In the genomic region with DNA sequence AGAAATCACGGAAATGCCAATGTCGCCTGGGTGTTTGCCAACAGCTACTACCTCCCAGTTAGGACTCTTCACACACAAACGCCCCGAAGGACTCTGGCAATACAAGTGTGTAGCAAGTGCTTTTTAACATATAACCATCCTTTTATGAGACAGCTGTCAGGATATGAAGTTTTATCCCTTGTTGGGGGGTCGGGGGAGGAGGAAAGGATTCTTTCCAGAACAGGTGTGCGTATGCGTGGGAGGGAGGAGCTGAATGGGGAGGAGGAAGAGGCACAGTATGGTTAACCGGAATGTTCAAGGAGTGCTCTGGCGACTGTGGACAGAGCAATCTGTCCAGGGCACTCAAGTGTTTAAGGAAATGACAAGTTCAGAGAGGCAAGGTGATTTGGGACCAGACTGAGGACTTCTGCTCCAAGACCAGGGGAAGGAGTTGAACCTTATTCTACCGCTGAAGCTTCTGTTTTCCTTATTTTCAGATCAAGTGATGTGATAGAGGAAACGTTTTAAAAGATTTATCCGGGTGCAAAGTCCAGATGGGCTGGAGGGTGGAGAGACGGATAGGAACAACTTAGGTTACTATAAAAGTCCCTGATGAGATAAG, we compare ENCODE assay signal across 1 cellular context.
A peak's percentile ranks its signal among the peaks of the same experiment; 100 is the strongest.
TF ChIP-seq lines count a peak whose summit lies in the region.

No MANE protein-coding gene starts in this region.

TF ChIP-seq in HepG2, 621 proteins besides CTCF, POLR2A, EP300 and RAD21 (continued from another document):
- no peak for TF ChIP-seq ZSCAN9 (CRISPR knock-in tag; IDR thresholded peaks at IDR 0.05; ENCODE audit: borderline replicate concordance)
- no peak for TF ChIP-seq ZSCAN22 (CRISPR knock-in tag; IDR thresholded peaks at IDR 0.05)
- TF ChIP-seq HOXA5 (CRISPR knock-in tag; IDR thresholded peaks at IDR 0.05), result no peak
- TF ChIP-seq ZNF263 (CRISPR knock-in tag; IDR thresholded peaks at IDR 0.05), result peak; percentile 64
- TF ChIP-seq, protein P1, sequence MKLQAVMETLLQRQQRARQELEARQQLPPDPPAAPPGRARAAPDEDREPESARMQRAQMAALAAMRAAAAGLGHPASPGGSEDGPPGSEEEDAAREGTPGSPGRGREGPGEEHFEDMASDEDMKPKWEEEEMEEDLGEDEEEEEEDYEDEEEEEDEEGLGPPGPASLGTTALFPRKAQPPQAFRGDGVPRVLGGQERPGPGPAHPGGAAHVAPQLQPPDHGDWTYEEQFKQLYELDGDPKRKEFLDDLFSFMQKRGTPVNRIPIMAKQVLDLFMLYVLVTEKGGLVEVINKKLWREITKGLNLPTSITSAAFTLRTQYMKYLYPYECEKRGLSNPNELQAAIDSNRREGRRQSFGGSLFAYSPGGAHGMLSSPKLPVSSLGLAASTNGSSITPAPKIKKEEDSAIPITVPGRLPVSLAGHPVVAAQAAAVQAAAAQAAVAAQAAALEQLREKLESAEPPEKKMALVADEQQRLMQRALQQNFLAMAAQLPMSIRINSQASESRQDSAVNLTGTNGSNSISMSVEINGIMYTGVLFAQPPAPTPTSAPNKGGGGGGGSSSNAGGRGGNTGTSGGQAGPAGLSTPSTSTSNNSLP (IDR thresholded peaks at IDR 0.05; ENCODE audit: low read depth, low read length), result no peak
TF ChIP-seq in HepG2: peak in this region for 2.
